ENCODE assay signal across 7 cellular contexts in genomic region chr3:128076783-128077624, GRCh38. TPM values are rescaled to one million over a fixed set of nuclear protein-coding genes. Genes with fewer than 3 reads are reported as not detected.
A peak's percentile ranks its signal among the peaks of the same experiment; 100 is the strongest.
DNase-seq lines count a peak whose midpoint lies in the region.

No MANE protein-coding gene starts in this region.

- in situ Hi-C loops in KBM-7 (cut with MboI; ENCODE audit: low pct_unique_long_range_greater_than_20kb, low sequenced_read_pairs), result no loop called here

- DNase-seq in KBM-7 (peak; percentile 62), germinal center (ENCODE audit: low spot score) (peak; percentile 42), occipital lobe (lab: John Stamatoyannopoulos, UW) (peak; percentile 48), iPS-NIHi7 (ENCODE audit: extremely low spot score) (no peak), NCI-H82 treated with DMSO at 0.1 percent for 48 hours (lab: John Stamatoyannopoulos, UW; ENCODE audit: unreplicated experiment) (no peak), dedifferentiated amniotic fluid mesenchymal stem cell (ENCODE audit: extremely low spot score) (no peak)
- peak; percentile 42 for DNase-seq in activated CD4-positive, alpha-beta T cell treated with anti-CD3 and anti-CD28 coated beads, Interleukin-2, amount 50 U/mL, for 1 hour

RNA-seq across cellular contexts. Expression of gene SEC61A1, which starts 24.8 kb away (rescaled TPM):
- 77.2 TPM for total RNA-seq in occipital lobe

RNA-seq across cellular contexts. Expression of gene RUVBL1, which starts 46.6 kb away (rescaled TPM):
- 38.5 TPM for total RNA-seq in occipital lobe

Comparison
In these comparisons a context has a peak if more than half of its experiments do, and no peak if none do; other contexts are left out.
1. DNase-seq: peak in KBM-7 (single experiment), activated CD4-positive, alpha-beta T cell treated with anti-CD3 and anti-CD28 coated beads, Interleukin-2, amount 50 U/mL, for 1 hour (single experiment), germinal center (single experiment) and occipital lobe (single experiment); none in iPS-NIHi7 (single experiment), NCI-H82 treated with DMSO at 0.1 percent for 48 hours (single experiment) and dedifferentiated amniotic fluid mesenchymal stem cell (single experiment).